15 cellular contexts compared by ENCODE assay signal in genomic region chr22:35043251-35043931, GRCh38.
DNase-seq lines count a peak whose midpoint lies in the region; ATAC-seq and TF ChIP-seq lines count a peak whose summit lies in the region.
"Had no signal": no experiment of that assay in that cellular context is flagged by ENCODE, and none has a peak within 500 bp of the region (broad histone marks: within the 10 kb centered on the region; RNA-seq: fewer than 3 reads in every experiment).

No MANE protein-coding gene starts in this region.

- H3K27me3 ChIP-seq in effector memory CD4-positive, alpha-beta T cell (replicated peaks; ENCODE audit: control insufficient read depth, insufficient read depth, low read length, poor library complexity, severe bottlenecking): no peaks in the 10 kb centered on the region

- no peak overlapping the region for H3K4me3 ChIP-seq in foreskin fibroblast (ENCODE audit: low read depth in 1 of 2, low read length in 2 of 2)
- no peak overlapping the region for H3K4me3 ChIP-seq in effector memory CD4-positive, alpha-beta T cell (ENCODE audit: insufficient read depth, low read depth, low read length, poor library complexity, severe bottlenecking)
- H3K4me3 ChIP-seq: SK-N-MC had no signal

- DNase-seq in ELF-1 (ENCODE audit: low read depth, low spot score) (peak; percentile 30), OCI-M1 (lab: John Stamatoyannopoulos, UW) (peak; percentile 42), foreskin fibroblast (no peak), NCI-H1694 (lab: John Stamatoyannopoulos, UW) (no peak), NCI-H1930 (lab: John Stamatoyannopoulos, UW) (no peak)
- no peak for DNase-seq in effector memory CD4-positive, alpha-beta T cell
- DNase-seq: activated CD4-positive, alpha-beta memory T cell treated with anti-CD3 and anti-CD28 coated beads, Interleukin-2, amount 10 ng/mL, durations not matched to agents 7 days and 5 days; anterior cingulate cortex; erythroblast; immature natural killer cell; naive B cell; NCI-H2029 treated with DMSO at 0.1 percent for 48 hours had no signal

- peak; percentile 15 for TF ChIP-seq CTCF in foreskin fibroblast (IDR thresholded peaks at IDR 0.05; ENCODE audit: low read depth, low read length)

- H3K9me3 ChIP-seq in effector memory CD4-positive, alpha-beta T cell (ENCODE audit: control insufficient read depth, low read length): no peaks in the 10 kb centered on the region

- no peak overlapping the region for H3K27ac ChIP-seq in effector memory CD4-positive, alpha-beta T cell (ENCODE audit: insufficient read depth, low read length, poor library complexity, severe bottlenecking)
- H3K27ac ChIP-seq: SK-N-MC had no signal

- ATAC-seq in GM19468 (IDR thresholded peaks at IDR 0.05; ENCODE audit: extremely low read depth, unreplicated experiment): peak; percentile 58
- no peak for ATAC-seq in GM18867 (IDR thresholded peaks at IDR 0.05; ENCODE audit: unreplicated experiment)

- no peaks in the 10 kb centered on the region for H3K4me1 ChIP-seq in effector memory CD4-positive, alpha-beta T cell (ENCODE audit: control insufficient read depth, insufficient read depth, low read length, poor library complexity, severe bottlenecking)

- no peaks in the 10 kb centered on the region for H3K36me3 ChIP-seq in effector memory CD4-positive, alpha-beta T cell (ENCODE audit: control insufficient read depth, insufficient read depth, low read length)

Comparison
In these comparisons a context has a peak if more than half of its experiments do, and no peak if none do; other contexts are left out.
1. DNase-seq: peak in ELF-1 (single experiment) and OCI-M1 (single experiment); none in foreskin fibroblast (0 of 2), effector memory CD4-positive, alpha-beta T cell (0 of 3), NCI-H1694 (single experiment) and NCI-H1930 (0 of 2).